Comparison of ENCODE assay signal across 1 cellular context in the genomic region with DNA sequence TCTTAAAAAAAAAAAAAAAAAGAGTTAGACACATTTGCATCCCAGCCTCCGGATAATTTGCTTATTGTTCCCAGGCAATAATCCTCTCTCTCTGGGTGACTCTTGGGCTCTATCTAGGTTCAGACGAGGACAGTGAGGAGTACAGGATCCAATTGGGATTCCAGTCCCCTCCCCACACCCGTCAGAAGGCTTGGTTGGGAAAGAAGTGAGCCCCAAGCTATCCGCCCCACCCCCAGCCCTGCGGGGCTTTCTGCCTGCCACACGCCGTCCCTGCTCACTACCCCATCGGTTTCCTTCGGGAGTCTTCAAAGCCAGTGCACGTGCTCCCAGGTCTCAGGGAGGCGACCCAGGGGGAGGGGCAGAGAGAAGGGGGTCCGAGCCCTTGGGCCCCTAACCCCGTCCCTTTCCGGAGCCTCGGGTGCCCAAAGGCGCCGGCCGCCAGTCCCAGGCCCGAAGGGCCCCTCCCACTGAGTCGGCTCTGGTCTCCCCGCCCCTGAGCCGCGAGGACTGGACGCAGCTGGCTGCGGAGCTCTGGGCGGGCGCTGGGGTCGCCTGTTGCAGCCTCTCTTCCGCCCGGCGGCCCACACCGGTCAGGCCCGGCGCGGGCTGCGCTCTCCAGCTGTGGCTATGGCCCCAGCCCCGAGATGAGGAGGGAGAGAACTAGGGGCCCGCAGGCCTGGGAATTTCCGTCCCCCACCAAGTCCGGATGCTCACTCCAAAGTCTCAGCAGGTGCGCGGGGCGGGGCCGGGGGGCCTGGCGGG.
TF ChIP-seq lines count a peak whose summit lies in the region.

No MANE protein-coding gene starts in this region.

TF ChIP-seq in HepG2, 621 proteins besides CTCF, POLR2A, EP300 and RAD21 (continued from another document and continues in another):
- TF ChIP-seq, protein P1, sequence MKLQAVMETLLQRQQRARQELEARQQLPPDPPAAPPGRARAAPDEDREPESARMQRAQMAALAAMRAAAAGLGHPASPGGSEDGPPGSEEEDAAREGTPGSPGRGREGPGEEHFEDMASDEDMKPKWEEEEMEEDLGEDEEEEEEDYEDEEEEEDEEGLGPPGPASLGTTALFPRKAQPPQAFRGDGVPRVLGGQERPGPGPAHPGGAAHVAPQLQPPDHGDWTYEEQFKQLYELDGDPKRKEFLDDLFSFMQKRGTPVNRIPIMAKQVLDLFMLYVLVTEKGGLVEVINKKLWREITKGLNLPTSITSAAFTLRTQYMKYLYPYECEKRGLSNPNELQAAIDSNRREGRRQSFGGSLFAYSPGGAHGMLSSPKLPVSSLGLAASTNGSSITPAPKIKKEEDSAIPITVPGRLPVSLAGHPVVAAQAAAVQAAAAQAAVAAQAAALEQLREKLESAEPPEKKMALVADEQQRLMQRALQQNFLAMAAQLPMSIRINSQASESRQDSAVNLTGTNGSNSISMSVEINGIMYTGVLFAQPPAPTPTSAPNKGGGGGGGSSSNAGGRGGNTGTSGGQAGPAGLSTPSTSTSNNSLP (IDR thresholded peaks at IDR 0.05; ENCODE audit: low read depth, low read length) = no peak
- TF ChIP-seq, protein P2, sequence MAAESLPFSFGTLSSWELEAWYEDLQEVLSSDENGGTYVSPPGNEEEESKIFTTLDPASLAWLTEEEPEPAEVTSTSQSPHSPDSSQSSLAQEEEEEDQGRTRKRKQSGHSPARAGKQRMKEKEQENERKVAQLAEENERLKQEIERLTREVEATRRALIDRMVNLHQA (CRISPR knock-in tag; IDR thresholded peaks at IDR 0.05) = no peak
- TF ChIP-seq ZNF543 (CRISPR knock-in tag; IDR thresholded peaks at IDR 0.05) (peak; percentile 88), ZNF704 (CRISPR knock-in tag; IDR thresholded peaks at IDR 0.05; ENCODE audit: borderline replicate concordance) (no peak; the same call in 1 of the 2 replicates), TCF12 (IDR thresholded peaks at IDR 0.05) (no peak), TCF12 (CRISPR knock-in tag; IDR thresholded peaks at IDR 0.05) (no peak), U2AF2 (IDR thresholded peaks at IDR 0.05; ENCODE audit: low read depth, low read length) (no peak), ZNF414 (CRISPR knock-in tag; IDR thresholded peaks at IDR 0.05) (no peak; the same call in 1 of the 2 replicates), ZBTB1 (CRISPR knock-in tag; IDR thresholded peaks at IDR 0.05; ENCODE audit: borderline replicate concordance) (no peak), POGZ (CRISPR knock-in tag; IDR thresholded peaks at IDR 0.05) (no peak), KLF13 (CRISPR knock-in tag; IDR thresholded peaks at IDR 0.05) (peak; percentile 89; the same call in 1 of the 2 replicates), MED1 (CRISPR knock-in tag; IDR thresholded peaks at IDR 0.05) (peak; percentile 69), KLF15 (CRISPR knock-in tag; IDR thresholded peaks at IDR 0.05; ENCODE audit: borderline replicate concordance) (no peak), PRPF4 (IDR thresholded peaks at IDR 0.05; ENCODE audit: low read depth, low read length, poor library complexity, severe bottlenecking) (no peak), KIAA2018 (CRISPR knock-in tag; IDR thresholded peaks at IDR 0.05; ENCODE audit: borderline replicate concordance) (peak; percentile 71; the same call in 1 of the 2 replicates), NFE2L2 (IDR thresholded peaks at IDR 0.05; ENCODE audit: low read length) (no peak), MTF1 (CRISPR knock-in tag; IDR thresholded peaks at IDR 0.05) (no peak), ZNF331 (CRISPR knock-in tag; IDR thresholded peaks at IDR 0.05) (peak; percentile 46; the same call in 1 of the 2 replicates), ZNF589 (CRISPR knock-in tag; conservative IDR thresholded peaks at IDR 0.05) (no peak), ZEB1 (IDR thresholded peaks at IDR 0.05; ENCODE audit: insufficient replicate concordance, low read depth) (no peak), TP53 (CRISPR knock-in tag; conservative IDR thresholded peaks at IDR 0.05) (0 out of 2 replicates have a peak, but pooled peaks have one; percentile 75), GATA4 (IDR thresholded peaks at IDR 0.05; ENCODE audit: borderline replicate concordance, low read depth) (peak; percentile 36; the same call in 1 of the 2 replicates), ZC3H4 (CRISPR knock-in tag; IDR thresholded peaks at IDR 0.05; ENCODE audit: borderline replicate concordance) (no peak)
- TF ChIP-seq, protein P3, sequence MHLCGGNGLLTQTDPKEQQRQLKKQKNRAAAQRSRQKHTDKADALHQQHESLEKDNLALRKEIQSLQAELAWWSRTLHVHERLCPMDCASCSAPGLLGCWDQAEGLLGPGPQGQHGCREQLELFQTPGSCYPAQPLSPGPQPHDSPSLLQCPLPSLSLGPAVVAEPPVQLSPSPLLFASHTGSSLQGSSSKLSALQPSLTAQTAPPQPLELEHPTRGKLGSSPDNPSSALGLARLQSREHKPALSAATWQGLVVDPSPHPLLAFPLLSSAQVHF (CRISPR knock-in tag; IDR thresholded peaks at IDR 0.05) = no peak
- TF ChIP-seq, protein P4, sequence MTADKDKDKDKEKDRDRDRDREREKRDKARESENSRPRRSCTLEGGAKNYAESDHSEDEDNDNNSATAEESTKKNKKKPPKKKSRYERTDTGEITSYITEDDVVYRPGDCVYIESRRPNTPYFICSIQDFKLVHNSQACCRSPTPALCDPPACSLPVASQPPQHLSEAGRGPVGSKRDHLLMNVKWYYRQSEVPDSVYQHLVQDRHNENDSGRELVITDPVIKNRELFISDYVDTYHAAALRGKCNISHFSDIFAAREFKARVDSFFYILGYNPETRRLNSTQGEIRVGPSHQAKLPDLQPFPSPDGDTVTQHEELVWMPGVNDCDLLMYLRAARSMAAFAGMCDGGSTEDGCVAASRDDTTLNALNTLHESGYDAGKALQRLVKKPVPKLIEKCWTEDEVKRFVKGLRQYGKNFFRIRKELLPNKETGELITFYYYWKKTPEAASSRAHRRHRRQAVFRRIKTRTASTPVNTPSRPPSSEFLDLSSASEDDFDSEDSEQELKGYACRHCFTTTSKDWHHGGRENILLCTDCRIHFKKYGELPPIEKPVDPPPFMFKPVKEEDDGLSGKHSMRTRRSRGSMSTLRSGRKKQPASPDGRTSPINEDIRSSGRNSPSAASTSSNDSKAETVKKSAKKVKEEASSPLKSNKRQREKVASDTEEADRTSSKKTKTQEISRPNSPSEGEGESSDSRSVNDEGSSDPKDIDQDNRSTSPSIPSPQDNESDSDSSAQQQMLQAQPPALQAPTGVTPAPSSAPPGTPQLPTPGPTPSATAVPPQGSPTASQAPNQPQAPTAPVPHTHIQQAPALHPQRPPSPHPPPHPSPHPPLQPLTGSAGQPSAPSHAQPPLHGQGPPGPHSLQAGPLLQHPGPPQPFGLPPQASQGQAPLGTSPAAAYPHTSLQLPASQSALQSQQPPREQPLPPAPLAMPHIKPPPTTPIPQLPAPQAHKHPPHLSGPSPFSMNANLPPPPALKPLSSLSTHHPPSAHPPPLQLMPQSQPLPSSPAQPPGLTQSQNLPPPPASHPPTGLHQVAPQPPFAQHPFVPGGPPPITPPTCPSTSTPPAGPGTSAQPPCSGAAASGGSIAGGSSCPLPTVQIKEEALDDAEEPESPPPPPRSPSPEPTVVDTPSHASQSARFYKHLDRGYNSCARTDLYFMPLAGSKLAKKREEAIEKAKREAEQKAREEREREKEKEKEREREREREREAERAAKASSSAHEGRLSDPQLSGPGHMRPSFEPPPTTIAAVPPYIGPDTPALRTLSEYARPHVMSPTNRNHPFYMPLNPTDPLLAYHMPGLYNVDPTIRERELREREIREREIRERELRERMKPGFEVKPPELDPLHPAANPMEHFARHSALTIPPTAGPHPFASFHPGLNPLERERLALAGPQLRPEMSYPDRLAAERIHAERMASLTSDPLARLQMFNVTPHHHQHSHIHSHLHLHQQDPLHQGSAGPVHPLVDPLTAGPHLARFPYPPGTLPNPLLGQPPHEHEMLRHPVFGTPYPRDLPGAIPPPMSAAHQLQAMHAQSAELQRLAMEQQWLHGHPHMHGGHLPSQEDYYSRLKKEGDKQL (CRISPR knock-in tag; IDR thresholded peaks at IDR 0.05; ENCODE audit: low read depth) = no peak
- TF ChIP-seq, protein P5, sequence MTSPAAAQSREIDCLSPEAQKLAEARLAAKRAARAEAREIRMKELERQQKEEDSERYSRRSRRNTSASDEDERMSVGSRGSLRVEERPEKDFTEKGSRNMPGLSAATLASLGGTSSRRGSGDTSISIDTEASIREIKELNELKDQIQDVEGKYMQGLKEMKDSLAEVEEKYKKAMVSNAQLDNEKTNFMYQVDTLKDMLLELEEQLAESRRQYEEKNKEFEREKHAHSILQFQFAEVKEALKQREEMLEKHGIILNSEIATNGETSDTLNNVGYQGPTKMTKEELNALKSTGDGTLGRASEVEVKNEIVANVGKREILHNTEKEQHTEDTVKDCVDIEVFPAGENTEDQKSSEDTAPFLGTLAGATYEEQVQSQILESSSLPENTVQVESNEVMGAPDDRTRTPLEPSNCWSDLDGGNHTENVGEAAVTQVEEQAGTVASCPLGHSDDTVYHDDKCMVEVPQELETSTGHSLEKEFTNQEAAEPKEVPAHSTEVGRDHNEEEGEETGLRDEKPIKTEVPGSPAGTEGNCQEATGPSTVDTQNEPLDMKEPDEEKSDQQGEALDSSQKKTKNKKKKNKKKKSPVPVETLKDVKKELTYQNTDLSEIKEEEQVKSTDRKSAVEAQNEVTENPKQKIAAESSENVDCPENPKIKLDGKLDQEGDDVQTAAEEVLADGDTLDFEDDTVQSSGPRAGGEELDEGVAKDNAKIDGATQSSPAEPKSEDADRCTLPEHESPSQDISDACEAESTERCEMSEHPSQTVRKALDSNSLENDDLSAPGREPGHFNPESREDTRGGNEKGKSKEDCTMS (CRISPR knock-in tag; conservative IDR thresholded peaks at IDR 0.05) = no peak; the same call in 1 of the 2 replicates
